2 cellular contexts compared by ENCODE assay signal in the genomic region with DNA sequence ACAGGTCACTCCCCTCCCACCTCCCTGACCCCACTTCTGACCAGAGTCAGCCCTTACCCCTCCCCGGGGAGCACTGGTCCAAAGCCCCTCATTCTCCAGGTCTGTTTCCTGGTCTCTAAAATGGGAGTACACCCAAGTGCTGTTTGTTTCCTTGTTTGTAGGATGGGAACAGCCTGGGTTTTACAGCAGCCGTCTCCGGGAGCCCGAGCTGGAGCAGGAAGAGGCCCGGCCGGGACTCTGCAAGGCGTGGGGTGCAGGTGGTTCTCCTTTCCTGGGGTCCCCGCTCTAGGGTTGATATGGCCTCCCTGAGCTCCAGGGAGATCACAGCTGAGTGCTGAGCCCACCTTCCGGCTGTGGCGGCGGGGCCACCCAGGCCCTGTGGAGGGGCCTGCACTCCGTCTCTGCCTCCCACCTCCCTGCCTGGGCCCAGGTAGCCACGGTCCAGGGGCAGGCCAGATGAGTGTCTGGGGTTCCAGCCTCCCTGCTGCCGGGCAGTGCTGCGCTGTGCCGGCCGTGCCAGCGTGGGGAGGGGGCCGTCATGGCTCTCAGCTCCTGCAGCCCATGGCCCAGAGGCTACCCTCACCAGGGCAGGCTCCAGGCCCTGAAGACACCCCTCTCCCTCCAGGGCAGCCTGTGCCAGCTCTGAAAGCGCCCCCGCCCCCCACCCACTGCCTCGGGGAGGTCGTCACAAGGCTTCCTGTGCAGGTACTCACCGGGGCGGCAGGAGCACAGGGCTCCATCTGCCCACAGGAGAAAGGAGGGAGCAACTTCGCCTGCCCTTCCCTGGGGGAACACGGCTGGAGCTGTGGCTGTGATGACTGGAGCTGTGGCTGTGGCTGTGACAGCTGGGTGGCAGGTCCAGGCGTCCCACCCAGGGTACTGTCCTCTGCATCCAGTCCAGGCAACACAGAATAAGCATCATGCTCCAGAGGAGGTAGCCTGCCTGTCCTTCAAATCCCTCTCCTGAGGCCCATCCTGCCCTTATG.
TF ChIP-seq lines count a peak whose summit lies in the region.

No MANE protein-coding gene starts in this region.

TF ChIP-seq in SK-N-SH, 30 proteins besides CTCF, POLR2A, EP300 and RAD21:
- TF ChIP-seq, protein P1, sequence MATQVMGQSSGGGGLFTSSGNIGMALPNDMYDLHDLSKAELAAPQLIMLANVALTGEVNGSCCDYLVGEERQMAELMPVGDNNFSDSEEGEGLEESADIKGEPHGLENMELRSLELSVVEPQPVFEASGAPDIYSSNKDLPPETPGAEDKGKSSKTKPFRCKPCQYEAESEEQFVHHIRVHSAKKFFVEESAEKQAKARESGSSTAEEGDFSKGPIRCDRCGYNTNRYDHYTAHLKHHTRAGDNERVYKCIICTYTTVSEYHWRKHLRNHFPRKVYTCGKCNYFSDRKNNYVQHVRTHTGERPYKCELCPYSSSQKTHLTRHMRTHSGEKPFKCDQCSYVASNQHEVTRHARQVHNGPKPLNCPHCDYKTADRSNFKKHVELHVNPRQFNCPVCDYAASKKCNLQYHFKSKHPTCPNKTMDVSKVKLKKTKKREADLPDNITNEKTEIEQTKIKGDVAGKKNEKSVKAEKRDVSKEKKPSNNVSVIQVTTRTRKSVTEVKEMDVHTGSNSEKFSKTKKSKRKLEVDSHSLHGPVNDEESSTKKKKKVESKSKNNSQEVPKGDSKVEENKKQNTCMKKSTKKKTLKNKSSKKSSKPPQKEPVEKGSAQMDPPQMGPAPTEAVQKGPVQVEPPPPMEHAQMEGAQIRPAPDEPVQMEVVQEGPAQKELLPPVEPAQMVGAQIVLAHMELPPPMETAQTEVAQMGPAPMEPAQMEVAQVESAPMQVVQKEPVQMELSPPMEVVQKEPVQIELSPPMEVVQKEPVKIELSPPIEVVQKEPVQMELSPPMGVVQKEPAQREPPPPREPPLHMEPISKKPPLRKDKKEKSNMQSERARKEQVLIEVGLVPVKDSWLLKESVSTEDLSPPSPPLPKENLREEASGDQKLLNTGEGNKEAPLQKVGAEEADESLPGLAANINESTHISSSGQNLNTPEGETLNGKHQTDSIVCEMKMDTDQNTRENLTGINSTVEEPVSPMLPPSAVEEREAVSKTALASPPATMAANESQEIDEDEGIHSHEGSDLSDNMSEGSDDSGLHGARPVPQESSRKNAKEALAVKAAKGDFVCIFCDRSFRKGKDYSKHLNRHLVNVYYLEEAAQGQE (IDR thresholded peaks at IDR 0.05; ENCODE audit: low read depth, low read length): no peak
- TF ChIP-seq MXI1 (IDR thresholded peaks at IDR 0.05; ENCODE audit: low read depth, low read length): no peak
- TF ChIP-seq, protein P2, sequence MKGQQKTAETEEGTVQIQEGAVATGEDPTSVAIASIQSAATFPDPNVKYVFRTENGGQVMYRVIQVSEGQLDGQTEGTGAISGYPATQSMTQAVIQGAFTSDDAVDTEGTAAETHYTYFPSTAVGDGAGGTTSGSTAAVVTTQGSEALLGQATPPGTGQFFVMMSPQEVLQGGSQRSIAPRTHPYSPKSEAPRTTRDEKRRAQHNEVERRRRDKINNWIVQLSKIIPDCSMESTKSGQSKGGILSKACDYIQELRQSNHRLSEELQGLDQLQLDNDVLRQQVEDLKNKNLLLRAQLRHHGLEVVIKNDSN (IDR thresholded peaks at IDR 0.05; ENCODE audit: borderline replicate concordance, low read depth): no peak
- TF ChIP-seq TEAD4 (IDR thresholded peaks at IDR 0.05; ENCODE audit: borderline replicate concordance, insufficient read depth): no peak
- TF ChIP-seq SIN3A (IDR thresholded peaks at IDR 0.05; ENCODE audit: borderline replicate concordance, low read depth, low read length): no peak
- TF ChIP-seq ELF1 (IDR thresholded peaks at IDR 0.05): no peak
- TF ChIP-seq SMC3 (IDR thresholded peaks at IDR 0.05; ENCODE audit: low read depth, low read length): no peak
- no peak for TF ChIP-seq CHD2 (IDR thresholded peaks at IDR 0.05; ENCODE audit: low read length, partially characterized antibody)
- TF ChIP-seq, protein P3, sequence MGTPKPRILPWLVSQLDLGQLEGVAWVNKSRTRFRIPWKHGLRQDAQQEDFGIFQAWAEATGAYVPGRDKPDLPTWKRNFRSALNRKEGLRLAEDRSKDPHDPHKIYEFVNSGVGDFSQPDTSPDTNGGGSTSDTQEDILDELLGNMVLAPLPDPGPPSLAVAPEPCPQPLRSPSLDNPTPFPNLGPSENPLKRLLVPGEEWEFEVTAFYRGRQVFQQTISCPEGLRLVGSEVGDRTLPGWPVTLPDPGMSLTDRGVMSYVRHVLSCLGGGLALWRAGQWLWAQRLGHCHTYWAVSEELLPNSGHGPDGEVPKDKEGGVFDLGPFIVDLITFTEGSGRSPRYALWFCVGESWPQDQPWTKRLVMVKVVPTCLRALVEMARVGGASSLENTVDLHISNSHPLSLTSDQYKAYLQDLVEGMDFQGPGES (IDR thresholded peaks at IDR 0.05; ENCODE audit: low read depth, low read length): no peak
- TF ChIP-seq, protein P4, sequence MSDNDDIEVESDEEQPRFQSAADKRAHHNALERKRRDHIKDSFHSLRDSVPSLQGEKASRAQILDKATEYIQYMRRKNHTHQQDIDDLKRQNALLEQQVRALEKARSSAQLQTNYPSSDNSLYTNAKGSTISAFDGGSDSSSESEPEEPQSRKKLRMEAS (IDR thresholded peaks at IDR 0.05; ENCODE audit: low read depth): no peak
- TF ChIP-seq EZH2phosphoT487 (IDR thresholded peaks at IDR 0.05; ENCODE audit: borderline replicate concordance, low read depth): no peak
- no peak for TF ChIP-seq RCOR1 (IDR thresholded peaks at IDR 0.05; ENCODE audit: low read length)
- TF ChIP-seq, protein P5, sequence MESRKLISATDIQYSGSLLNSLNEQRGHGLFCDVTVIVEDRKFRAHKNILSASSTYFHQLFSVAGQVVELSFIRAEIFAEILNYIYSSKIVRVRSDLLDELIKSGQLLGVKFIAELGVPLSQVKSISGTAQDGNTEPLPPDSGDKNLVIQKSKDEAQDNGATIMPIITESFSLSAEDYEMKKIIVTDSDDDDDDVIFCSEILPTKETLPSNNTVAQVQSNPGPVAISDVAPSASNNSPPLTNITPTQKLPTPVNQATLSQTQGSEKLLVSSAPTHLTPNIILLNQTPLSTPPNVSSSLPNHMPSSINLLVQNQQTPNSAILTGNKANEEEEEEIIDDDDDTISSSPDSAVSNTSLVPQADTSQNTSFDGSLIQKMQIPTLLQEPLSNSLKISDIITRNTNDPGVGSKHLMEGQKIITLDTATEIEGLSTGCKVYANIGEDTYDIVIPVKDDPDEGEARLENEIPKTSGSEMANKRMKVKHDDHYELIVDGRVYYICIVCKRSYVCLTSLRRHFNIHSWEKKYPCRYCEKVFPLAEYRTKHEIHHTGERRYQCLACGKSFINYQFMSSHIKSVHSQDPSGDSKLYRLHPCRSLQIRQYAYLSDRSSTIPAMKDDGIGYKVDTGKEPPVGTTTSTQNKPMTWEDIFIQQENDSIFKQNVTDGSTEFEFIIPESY (IDR thresholded peaks at IDR 0.05; ENCODE audit: borderline replicate concordance, low read depth): no peak
- no peak for TF ChIP-seq NRF1 (IDR thresholded peaks at IDR 0.05; ENCODE audit: low read depth, low read length)
- no peak for TF ChIP-seq POLR2AphosphoS5 (IDR thresholded peaks at IDR 0.05; ENCODE audit: low read depth, low read length)
- no peak for TF ChIP-seq NFIC (IDR thresholded peaks at IDR 0.05; ENCODE audit: borderline replicate concordance)
- no peak for TF ChIP-seq YY1 (IDR thresholded peaks at IDR 0.05; ENCODE audit: low read depth)
TF ChIP-seq in SK-N-SH: peak in this region for 0.

TF ChIP-seq in SK-N-SH treated with all-trans-retinoic acid at 6 μM for 48 hours, 23 proteins besides CTCF, POLR2A, EP300 and RAD21 (continued from another document):
- TF ChIP-seq, protein P6, sequence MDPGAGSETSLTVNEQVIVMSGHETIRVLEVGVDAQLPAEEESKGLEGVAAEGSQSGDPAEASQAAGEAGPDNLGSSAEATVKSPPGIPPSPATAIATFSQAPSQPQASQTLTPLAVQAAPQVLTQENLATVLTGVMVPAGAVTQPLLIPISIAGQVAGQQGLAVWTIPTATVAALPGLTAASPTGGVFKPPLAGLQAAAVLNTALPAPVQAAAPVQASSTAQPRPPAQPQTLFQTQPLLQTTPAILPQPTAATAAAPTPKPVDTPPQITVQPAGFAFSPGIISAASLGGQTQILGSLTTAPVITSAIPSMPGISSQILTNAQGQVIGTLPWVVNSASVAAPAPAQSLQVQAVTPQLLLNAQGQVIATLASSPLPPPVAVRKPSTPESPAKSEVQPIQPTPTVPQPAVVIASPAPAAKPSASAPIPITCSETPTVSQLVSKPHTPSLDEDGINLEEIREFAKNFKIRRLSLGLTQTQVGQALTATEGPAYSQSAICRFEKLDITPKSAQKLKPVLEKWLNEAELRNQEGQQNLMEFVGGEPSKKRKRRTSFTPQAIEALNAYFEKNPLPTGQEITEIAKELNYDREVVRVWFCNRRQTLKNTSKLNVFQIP (CRISPR knock-in tag; IDR thresholded peaks at IDR 0.05; ENCODE audit: borderline replicate concordance, low read depth): no peak
- TF ChIP-seq RARB (CRISPR knock-in tag; IDR thresholded peaks at IDR 0.05): no peak
- TF ChIP-seq OSR1 (CRISPR knock-in tag; IDR thresholded peaks at IDR 0.05): no peak
- no peak for TF ChIP-seq CSDC2 (CRISPR knock-in tag; IDR thresholded peaks at IDR 0.05)
- TF ChIP-seq ZNF8 (CRISPR knock-in tag; IDR thresholded peaks at IDR 0.05): no peak
- no peak for TF ChIP-seq ZNF70 (CRISPR knock-in tag; IDR thresholded peaks at IDR 0.05)
